ENCODE assay signal across 8 cellular contexts in the genomic region with DNA sequence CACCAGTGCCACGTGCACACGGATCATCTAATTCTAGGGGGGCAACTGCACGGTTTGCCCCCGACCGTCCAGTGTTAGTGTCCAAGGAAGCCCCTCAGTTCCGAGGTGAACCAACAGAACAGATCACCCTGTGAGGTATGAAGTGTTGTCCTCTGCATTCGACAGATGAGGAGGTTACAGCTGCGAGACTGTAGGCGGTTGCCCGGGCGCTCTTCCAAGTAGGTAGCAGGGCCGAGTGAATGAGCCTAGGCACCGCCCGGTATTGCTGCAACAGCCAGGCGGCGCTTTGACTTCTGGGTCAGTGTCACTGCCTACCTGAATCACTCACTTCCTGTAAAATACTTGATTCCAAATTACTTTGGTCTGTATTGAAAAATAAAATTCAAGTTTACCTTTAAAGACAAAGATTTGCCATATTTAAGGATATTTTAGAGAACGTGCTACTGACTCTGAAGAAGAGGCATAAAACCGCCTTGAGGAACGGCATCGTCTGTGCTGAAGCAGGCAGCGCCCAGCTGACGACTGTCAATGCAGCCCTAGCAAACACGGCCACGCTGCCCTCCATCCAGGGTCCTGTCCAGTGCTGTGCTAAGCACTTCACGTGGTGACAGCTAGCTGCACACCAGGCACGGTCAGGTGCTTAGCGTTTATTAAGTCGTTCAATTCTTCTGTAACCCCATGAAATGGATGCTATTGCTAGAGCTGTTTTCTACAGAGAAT. TPM values are rescaled to one million over a fixed set of nuclear protein-coding genes. Genes with fewer than 3 reads are reported as not detected.
A peak's percentile ranks its signal among the peaks of the same experiment; 100 is the strongest.
DNase-seq lines count a peak whose midpoint lies in the region; ATAC-seq and TF ChIP-seq lines count a peak whose summit lies in the region.

No MANE protein-coding gene starts in this region.

- H3K27ac Mint-ChIP-seq in immature natural killer cell, result peak overlapping the region; percentile 62 to 100 (median 98)

- peaks cover 75 to 77% of the 10 kb centered on the region in 2 donors for H3K4me1 Mint-ChIP-seq in immature natural killer cell

- H3K9me3 Mint-ChIP-seq in immature natural killer cell, result no peaks in the 10 kb centered on the region

- H3K27ac ChIP-seq in 22Rv1, result no peak overlapping the region

- H3K36me3 Mint-ChIP-seq in immature natural killer cell, result peaks cover 0 to 4% (median 0%) of the 10 kb centered on the region in 3 donors

- peak overlapping the region in 2 of 5 donors; percentile 38 to 74 for H3K4me3 Mint-ChIP-seq in immature natural killer cell

- peaks cover 19 to 26% (median 24%) of the 10 kb centered on the region in 3 donors for H3K27me3 Mint-ChIP-seq in immature natural killer cell (ENCODE audit: low read depth in 3 of 3)

- ATAC-seq in GM18868 (IDR thresholded peaks at IDR 0.05; ENCODE audit: unreplicated experiment) (no peak), HG03521 (IDR thresholded peaks at IDR 0.05; ENCODE audit: unreplicated experiment) (no peak)

- DNase-seq in MV-4-11 (lab: John Stamatoyannopoulos, UW) (peak; percentile 56), immature natural killer cell (no peak), NCI-H187 (lab: John Stamatoyannopoulos, UW) (no peak), HCEC 1CT (no peak)
- DNase-seq in activated CD4-positive, alpha-beta T cell treated with anti-CD3 and anti-CD28 coated beads, Interleukin-2, amount 50 U/mL, for 4 hours, result peak; percentile 57 to 66

- peak; percentile 22 for TF ChIP-seq CTCF in 22Rv1 (IDR thresholded peaks at IDR 0.05)

RNA-seq across cellular contexts. Expression of gene RASA3, which starts 19.3 kb away (rescaled TPM):
- polyA plus RNA-seq in immature natural killer cell, result 100 to 1,000 TPM in 1 of 3 donors, 10 to 100 TPM in 2; 37.4 to 153 (median 64.8) TPM

RNA-seq across cellular contexts. Expression of gene CFAP97D2, which starts 27.3 kb away (rescaled TPM):
- polyA plus RNA-seq in immature natural killer cell, result 1 to 10 TPM in 1 of 3 donors, under 1 TPM in 2; 0.40 to 1.0 (median 0.44) TPM

Comparison
In these comparisons a context has a peak if more than half of its experiments do, and no peak if none do; other contexts are left out.
1. DNase-seq: peak in MV-4-11 (single experiment) and activated CD4-positive, alpha-beta T cell treated with anti-CD3 and anti-CD28 coated beads, Interleukin-2, amount 50 U/mL, for 4 hours (2 of 2); none in immature natural killer cell (0 of 3), NCI-H187 (0 of 2) and HCEC 1CT (single experiment).